In genomic region chr19:507286-508203, GRCh38 we compare ENCODE assay signal across 8 cellular contexts. TPM values are rescaled to one million over a fixed set of nuclear protein-coding genes. Genes with fewer than 3 reads are reported as not detected.
DNase-seq lines count a peak whose midpoint lies in the region; ATAC-seq and TF ChIP-seq lines count a peak whose summit lies in the region.

TPGS1 (plus strand) TSS chr19:507497; CDS start chr19:507507, 10 bp downstream.

- no peaks in the 10 kb centered on the region for H3K27me3 Mint-ChIP-seq in T-helper 17 cell

- H3K36me3 Mint-ChIP-seq in T-helper 17 cell (ENCODE audit: low read depth): no peaks in the 10 kb centered on the region

- H3K4me1 ChIP-seq in right cardiac atrium (ENCODE audit: control insufficient read depth, insufficient read depth, low read length) (no peaks in the 10 kb centered on the region), rectal smooth muscle tissue (ENCODE audit: control insufficient read depth, insufficient read depth, low read length) (peaks cover 13% of the 10 kb centered on the region), aorta (ENCODE audit: control insufficient read depth in 1 of 2, insufficient read depth in 2 of 2, low read length in 2 of 2) (no peaks in the 10 kb centered on the region)

- peak within 1 kb of the TSS; percentile 99 for H3K27ac Mint-ChIP-seq in T-helper 17 cell

- TF ChIP-seq POLR2A in NB4 (IDR thresholded peaks at IDR 0.05; ENCODE audit: extremely low read depth, insufficient read length): no peak

- ATAC-seq in T-helper 17 cell: peak; percentile 55
- peak; percentile 92 to 94 for ATAC-seq in right cardiac atrium
- peak; percentile 94 for ATAC-seq in aorta (ENCODE audit: low FRiP score)

- intact Hi-C loops in right cardiac atrium (cut with DNase I): no loop called here
- intact Hi-C loops in aorta (cut with DNase I): loop anchor here in 1 of 2 donors (2.0 kb wide), 1 partner anchor 19 kb away; no protein-coding TSS in a partner anchor

- H3K4me3 Mint-ChIP-seq in T-helper 17 cell: peak within 1 kb of the TSS; percentile 98

- no peaks in the 10 kb centered on the region for H3K36me3 ChIP-seq in rectal smooth muscle tissue (ENCODE audit: control insufficient read depth, insufficient read depth, low read length)
- H3K36me3 ChIP-seq in aorta (ENCODE audit: control insufficient read depth in 1 of 2, insufficient read depth in 2 of 2, low read length in 1 of 2): no peaks in the 10 kb centered on the region

- H3K9ac ChIP-seq in rectal smooth muscle tissue (ENCODE audit: low read length): peak within 1 kb of the TSS; percentile 69

- H3K27ac ChIP-seq in angular gyrus (ENCODE audit: low read depth, low read length) (peak within 1 kb of the TSS; percentile 99), right cardiac atrium (ENCODE audit: low read length) (peak within 1 kb of the TSS; percentile 84), rectal smooth muscle tissue (ENCODE audit: low read depth, low read length) (peak within 1 kb of the TSS; percentile 81), aorta (ENCODE audit: low read depth in 1 of 2, low read length in 2 of 2) (peak within 1 kb of the TSS; percentile 77 to 86)

- H3K27me3 ChIP-seq in right cardiac atrium (ENCODE audit: control insufficient read depth, insufficient read depth): no peaks in the 10 kb centered on the region
- H3K27me3 ChIP-seq in rectal smooth muscle tissue (ENCODE audit: control insufficient read depth, insufficient read depth, low read length): no peaks in the 10 kb centered on the region
- no peaks in the 10 kb centered on the region for H3K27me3 ChIP-seq in aorta (ENCODE audit: control insufficient read depth in 1 of 2, insufficient read depth in 2 of 2, low read length in 1 of 2)

- H3K4me3 ChIP-seq in GM12875 (ENCODE audit: low read depth, low read length): peak within 1 kb of the TSS; percentile 98
- peak within 1 kb of the TSS; percentile 59 for H3K4me3 ChIP-seq in HFF-Myc (replicated peaks; ENCODE audit: low read depth, low read length)
- peak within 1 kb of the TSS; percentile 69 for H3K4me3 ChIP-seq in NB4 (ENCODE audit: low read depth, low read length)
- H3K4me3 ChIP-seq in right cardiac atrium (ENCODE audit: low read length): peak within 1 kb of the TSS; percentile 57
- peak within 1 kb of the TSS; percentile 89 for H3K4me3 ChIP-seq in rectal smooth muscle tissue (ENCODE audit: low read length)
- H3K4me3 ChIP-seq in aorta (ENCODE audit: low read length in 2 of 2): peak within 1 kb of the TSS; percentile 71 to 98

- under 1% methylated on average over 81 of the region's 81 CpGs for WGBS in right cardiac atrium
- WGBS in aorta, 2 donors: 1% methylated on average over 81 of the region's 81 CpGs

- H3K9me3 ChIP-seq in T-helper 17 cell (ENCODE audit: control insufficient read depth, low read length, poor library complexity, severe bottlenecking) (no peaks in the 10 kb centered on the region), right cardiac atrium (ENCODE audit: control insufficient read depth, low read length) (no peaks in the 10 kb centered on the region), aorta (ENCODE audit: control insufficient read depth, low read length) (no peaks in the 10 kb centered on the region)

- H3K4me1 Mint-ChIP-seq in T-helper 17 cell: peaks cover 31% of the 10 kb centered on the region

- TF ChIP-seq CTCF in GM12875 (IDR thresholded peaks at IDR 0.05; ENCODE audit: borderline replicate concordance, insufficient read depth, low read depth, low read length) (no peak), HFF-Myc (IDR thresholded peaks at IDR 0.05; ENCODE audit: low read depth, low read length, missing control alignments) (no peak), NB4 (IDR thresholded peaks at IDR 0.05; ENCODE audit: low read depth, low read length) (no peak)

- no peak for DNase-seq in HFF-Myc (ENCODE audit: extremely low read depth, low read depth)
- DNase-seq in NB4 (ENCODE audit: low read depth): peak; percentile 96
- peak; percentile 62 to 77 (median 76) for DNase-seq in T-helper 17 cell
- peak; percentile 79 to 97 (median 96) for DNase-seq in right cardiac atrium
- DNase-seq in aorta: peak; percentile 83 to 96

RNA-seq across cellular contexts. Expression of gene TPGS1, which starts in this region (rescaled TPM):
- total RNA-seq in T-helper 17 cell (10 to 100 TPM; 24.3 to 24.8 TPM), right cardiac atrium (10 to 100 TPM; 10.9 to 15.6 (median 14.7) TPM), aorta (10 to 100 TPM; 19.2 to 20.2 TPM)
- polyA plus RNA-seq in right cardiac atrium (21.3 TPM), aorta (10 to 100 TPM; 17.4 to 33.0 TPM)
